ENCODE assay signal across 8 cellular contexts in genomic region chr6:152552616-152553209, GRCh38.
DNase-seq lines count a peak whose midpoint lies in the region; ATAC-seq and TF ChIP-seq lines count a peak whose summit lies in the region.

No MANE protein-coding gene starts in this region.

- H3K4me1 Mint-ChIP-seq in activated CD4-positive, alpha-beta T cell treated with anti-CD3 and anti-CD28 coated beads, Interleukin-2, amount 10 ng/mL, durations not matched to agents 7 days and 5 days = no peaks in the 10 kb centered on the region

- no peaks in the 10 kb centered on the region for H3K4me1 ChIP-seq in stomach

- ATAC-seq in GM21717 (IDR thresholded peaks at IDR 0.05; ENCODE audit: unreplicated experiment) = peak; percentile 91
- peak; percentile 95 for ATAC-seq in left lobe of liver

- no peaks in the 10 kb centered on the region for H3K27me3 ChIP-seq in stomach

- peak; percentile 89 for TF ChIP-seq CTCF in RWPE1 (conservative IDR thresholded peaks at IDR 0.05; ENCODE audit: low read depth)
- TF ChIP-seq CTCF in stomach (IDR thresholded peaks at IDR 0.05) = peak in 5 of 7 experiments; percentile 66 to 88 (median 84)

- DNase-seq in activated CD4-positive, alpha-beta T cell treated with anti-CD3 and anti-CD28 coated beads, Interleukin-2, amount 10 ng/mL, durations not matched to agents 7 days and 5 days = peak; percentile 34
- DNase-seq in activated CD4-positive, alpha-beta T cell treated with anti-CD3 and anti-CD28 coated beads, Interleukin-2, amount 50 U/mL, for 1 hour = no peak
- DNase-seq in HT1080 (ENCODE audit: low read depth) (peak; percentile 61), RWPE1 (ENCODE audit: low spot score) (peak; percentile 64), cerebellum (ENCODE audit: low spot score) (peak; percentile 59), left lobe of liver (ENCODE audit: low spot score) (peak; percentile 61), stomach (peak; percentile 71)

- H3K36me3 ChIP-seq in stomach = no peaks in the 10 kb centered on the region

- no peak overlapping the region for H3K27ac Mint-ChIP-seq in activated CD4-positive, alpha-beta T cell treated with anti-CD3 and anti-CD28 coated beads, Interleukin-2, amount 10 ng/mL, durations not matched to agents 7 days and 5 days

- CTCF ChIA-PET in activated CD4-positive, alpha-beta T cell treated with anti-CD3 and anti-CD28 coated beads, Interleukin-2, amount 10 ng/mL, durations not matched to agents 7 days and 5 days (lab: Charles Lee) = no interaction called here
- CTCF ChIA-PET in RWPE1 (lab: Yijun Ruan, JAX) = interaction anchor here (0.5 to 4.0 kb wide), 10 partner anchors 11 to 256 kb away, joined by 3 to 33 read pairs (median 4); no protein-coding TSS in a partner anchor

- H3K27ac ChIP-seq in RWPE1 (no peak overlapping the region), stomach (no peak overlapping the region)

- no peak overlapping the region for H3K4me3 Mint-ChIP-seq in activated CD4-positive, alpha-beta T cell treated with anti-CD3 and anti-CD28 coated beads, Interleukin-2, amount 10 ng/mL, durations not matched to agents 7 days and 5 days

- no peak for TF ChIP-seq EP300 in stomach (IDR thresholded peaks at IDR 0.05)

- POLR2A ChIA-PET in activated CD4-positive, alpha-beta T cell treated with anti-CD3 and anti-CD28 coated beads, Interleukin-2, amount 10 ng/mL, durations not matched to agents 7 days and 5 days (lab: Charles Lee) = no interaction called here
- POLR2A ChIA-PET in RWPE1 (lab: Yijun Ruan, JAX; ENCODE audit: low non-redundant PET) = no interaction called here

- peaks cover 0 to 11% (median 4%) of the 10 kb centered on the region in 4 donors for H3K9me3 ChIP-seq in stomach

- peaks cover 2% of the 10 kb centered on the region for H3K9me3 Mint-ChIP-seq in activated CD4-positive, alpha-beta T cell treated with anti-CD3 and anti-CD28 coated beads, Interleukin-2, amount 10 ng/mL, durations not matched to agents 7 days and 5 days

- intact Hi-C loops in stomach (cut with DNase I; ENCODE audit: low total_unique reads) = loop anchor here (5.0 kb wide), 1 partner anchor 85 kb away; the partner anchor contains the start of gene SYNE1

- peaks cover 2% of the 10 kb centered on the region for H3K27me3 Mint-ChIP-seq in activated CD4-positive, alpha-beta T cell treated with anti-CD3 and anti-CD28 coated beads, Interleukin-2, amount 10 ng/mL, durations not matched to agents 7 days and 5 days

- H3K36me3 Mint-ChIP-seq in activated CD4-positive, alpha-beta T cell treated with anti-CD3 and anti-CD28 coated beads, Interleukin-2, amount 10 ng/mL, durations not matched to agents 7 days and 5 days (ENCODE audit: low read depth) = no peaks in the 10 kb centered on the region

- 28 to 36% (median 33%) methylated on average over 9 of the region's 9 CpGs for WGBS in stomach, 5 donors

- no peak overlapping the region for H3K4me3 ChIP-seq in stomach

- TF ChIP-seq POLR2A in stomach (IDR thresholded peaks at IDR 0.05) = no peak
